Comparison of ENCODE assay signal across 2 cellular contexts in genomic region chr17:81330884-81331245, GRCh38.
TF ChIP-seq lines count a peak whose summit lies in the region.

No MANE protein-coding gene starts in this region.

TF ChIP-seq in A549, 52 proteins besides CTCF, POLR2A, EP300 and RAD21:
- TF ChIP-seq E2F6 (IDR thresholded peaks at IDR 0.05; ENCODE audit: borderline replicate concordance, low read depth) (no peak), ESRRA (IDR thresholded peaks at IDR 0.05; ENCODE audit: borderline replicate concordance, low read length) (no peak), SMC3 (IDR thresholded peaks at IDR 0.05) (no peak), ELK1 (IDR thresholded peaks at IDR 0.05; ENCODE audit: low read depth, low read length) (no peak), PHF8 (IDR thresholded peaks at IDR 0.05; ENCODE audit: borderline replicate concordance, low read depth) (no peak), CBX2 (IDR thresholded peaks at IDR 0.05; ENCODE audit: borderline replicate concordance, low read depth) (no peak), CBX8 (IDR thresholded peaks at IDR 0.05) (no peak), TP53 (CRISPR knock-in tag; IDR thresholded peaks at IDR 0.05) (no peak), CHD2 (IDR thresholded peaks at IDR 0.05; ENCODE audit: low read length, partially characterized antibody) (no peak), HEYL (CRISPR knock-in tag; IDR thresholded peaks at IDR 0.05) (no peak), ZFP36 (IDR thresholded peaks at IDR 0.05; ENCODE audit: borderline replicate concordance, partially characterized antibody) (no peak), MYC (IDR thresholded peaks at IDR 0.05; ENCODE audit: borderline replicate concordance, low read length) (no peak), NPAS2 (CRISPR knock-in tag; IDR thresholded peaks at IDR 0.05; ENCODE audit: borderline replicate concordance) (no peak), REST (IDR thresholded peaks at IDR 0.05) (no peak), KDM5A (IDR thresholded peaks at IDR 0.05) (no peak), ATOH8 (CRISPR knock-in tag; IDR thresholded peaks at IDR 0.05; ENCODE audit: low read depth) (no peak), ZC3H11A (IDR thresholded peaks at IDR 0.05) (no peak), HES2 (IDR thresholded peaks at IDR 0.05) (no peak), MAZ (IDR thresholded peaks at IDR 0.05; ENCODE audit: borderline replicate concordance, low read depth, low read length) (no peak)

TF ChIP-seq in HCT116, 20 proteins besides CTCF, POLR2A, EP300 and RAD21 (continued from another document):
- no peak for TF ChIP-seq TCF7L2 (IDR thresholded peaks at IDR 0.05; ENCODE audit: borderline replicate concordance, extremely low read depth, insufficient read depth, insufficient read length)
- no peak for TF ChIP-seq SIN3A (IDR thresholded peaks at IDR 0.05; ENCODE audit: low read depth)
- no peak for TF ChIP-seq JUND (IDR thresholded peaks at IDR 0.05)
- TF ChIP-seq ELF1 (IDR thresholded peaks at IDR 0.05; ENCODE audit: borderline replicate concordance, low read depth): no peak
- TF ChIP-seq ZBTB33 (IDR thresholded peaks at IDR 0.05; ENCODE audit: extremely low read depth, insufficient replicate concordance, low read length): no peak
- TF ChIP-seq EZH2phosphoT487 (IDR thresholded peaks at IDR 0.05; ENCODE audit: borderline replicate concordance): no peak
- TF ChIP-seq ATF3 (IDR thresholded peaks at IDR 0.05): no peak
- TF ChIP-seq ZNF274 (IDR thresholded peaks at IDR 0.05; ENCODE audit: low read depth, low read length): no peak
